In the genomic region with DNA sequence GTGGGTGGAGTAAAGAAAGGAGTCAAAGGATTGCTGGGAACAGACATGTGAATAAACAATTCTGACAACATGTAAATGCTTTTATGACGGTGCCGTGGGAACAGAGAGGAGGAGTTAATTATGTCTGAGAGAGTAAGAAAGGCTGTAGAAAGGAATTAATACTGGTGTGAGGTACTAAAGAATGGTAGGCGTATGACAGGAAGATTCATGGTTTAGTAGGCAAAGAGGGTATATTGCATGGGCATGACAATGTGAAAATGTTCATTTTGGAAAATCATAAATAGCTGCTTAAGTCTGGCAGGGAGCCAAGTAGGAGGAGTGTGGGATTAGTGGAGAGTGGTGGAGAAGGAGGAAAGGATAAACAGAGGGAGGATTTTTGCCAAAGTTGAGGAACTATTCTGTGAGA, we compare ENCODE assay signal across 14 cellular contexts. TPM values are rescaled to one million over a fixed set of nuclear protein-coding genes. Genes with fewer than 3 reads are reported as not detected.
A peak's percentile ranks its signal among the peaks of the same experiment; 100 is the strongest.
DNase-seq lines count a peak whose midpoint lies in the region; ATAC-seq and TF ChIP-seq lines count a peak whose summit lies in the region.
"Had no signal": no experiment of that assay in that cellular context is flagged by ENCODE, and none has a peak within 500 bp of the region (broad histone marks: within the 10 kb centered on the region; RNA-seq: fewer than 3 reads in every experiment).

No MANE protein-coding gene starts in this region.

- H3K4me1 Mint-ChIP-seq in nephron, result peaks cover 12% of the 10 kb centered on the region

- peak overlapping the region in 1 of 3 experiments; percentile 27 for H3K4me3 Mint-ChIP-seq in nephron

- no peaks in the 10 kb centered on the region for H3K4me1 ChIP-seq in testis
- H3K4me1 ChIP-seq: A549, SJSA1 had no signal

- H3K36me3 ChIP-seq in testis (ENCODE audit: low read depth, missing control alignments), result no peaks in the 10 kb centered on the region

- intact Hi-C loops in testis (cut with DNase I; ENCODE audit: low total_unique reads), result no loop called here

- TF ChIP-seq CTCF in nephron (IDR thresholded peaks at IDR 0.05; ENCODE audit: unreplicated experiment in 3 of 3) (no peak), testis (IDR thresholded peaks at IDR 0.05) (no peak)

- H3K27me3 ChIP-seq in testis, result no peaks in the 10 kb centered on the region
- H3K27me3 ChIP-seq: SJSA1 had no signal

- peak overlapping the region in 2 of 3 experiments; percentile 12 to 84 for H3K27ac Mint-ChIP-seq in nephron

- no peaks in the 10 kb centered on the region for H3K9me3 Mint-ChIP-seq in nephron

- H3K27me3 Mint-ChIP-seq in nephron (ENCODE audit: low read depth), result no peaks in the 10 kb centered on the region

- DNase-seq in NCI-H1436 (lab: John Stamatoyannopoulos, UW) (peak; percentile 28), NCI-H1436 treated with DMSO at 0.1 percent for 48 hours (lab: John Stamatoyannopoulos, UW) (no peak), NCI-H2029 treated with DMSO at 0.1 percent for 48 hours (lab: John Stamatoyannopoulos, UW) (peak; percentile 86), cerebellar cortex (ENCODE audit: low spot score) (peak; percentile 28), testis (no peak)
- DNase-seq in activated CD4-positive, alpha-beta T cell treated with anti-CD3 and anti-CD28 coated beads for 1 hour, result no peak
- DNase-seq: EL; foreskin melanocyte; NCI-H226; stimulated activated CD4-positive, alpha-beta T cell treated with anti-CD3 and anti-CD28 coated beads, Interleukin-4, amount 100 ng/mL, for 24 hours had no signal

- no peak overlapping the region for H3K4me3 ChIP-seq in testis
- H3K4me3 ChIP-seq: A549, SJSA1 had no signal

- no peak overlapping the region for H3K27ac ChIP-seq in testis
- H3K27ac ChIP-seq: A549, SJSA1 had no signal

- WGBS in testis, 2 donors, result 77 to 78% methylated on average over 3 of the region's 3 CpGs

- no peak for TF ChIP-seq POLR2A in testis (IDR thresholded peaks at IDR 0.05)

- no peak for ATAC-seq in GM19395 (IDR thresholded peaks at IDR 0.05; ENCODE audit: unreplicated experiment)
- ATAC-seq: A549 had no signal

- H3K36me3 Mint-ChIP-seq in nephron (ENCODE audit: low read depth), result peaks cover 57% of the 10 kb centered on the region

- no peaks in the 10 kb centered on the region for H3K9me3 ChIP-seq in testis
- H3K9me3 ChIP-seq: A549, SJSA1 had no signal

RNA-seq across cellular contexts. Expression of a gene that starts 19.7 kb away (rescaled TPM):
- 10 to 100 TPM; 32.8 to 41.4 TPM for total RNA-seq in testis
- polyA plus RNA-seq in testis (ENCODE audit: insufficient read depth, low read depth, low replicate concordance), result 35.7 TPM

Comparison
In these comparisons a context has a peak if more than half of its experiments do, and no peak if none do; other contexts are left out.
1. DNase-seq: peak in NCI-H1436 (single experiment), NCI-H2029 treated with DMSO at 0.1 percent for 48 hours (single experiment) and cerebellar cortex (single experiment); none in NCI-H1436 treated with DMSO at 0.1 percent for 48 hours (single experiment), testis (single experiment) and activated CD4-positive, alpha-beta T cell treated with anti-CD3 and anti-CD28 coated beads for 1 hour (single experiment).